Comparison of ENCODE assay signal across 8 cellular contexts in genomic region chr16:89818851-89819403, GRCh38. TPM values are rescaled to one million over a fixed set of nuclear protein-coding genes. Genes with fewer than 3 reads are reported as not detected.
DNase-seq lines count a peak whose midpoint lies in the region; ATAC-seq and TF ChIP-seq lines count a peak whose summit lies in the region.
"Not testable (repeated sequence)": the region's sequence is repeated elsewhere in the genome, so short reads cannot be mapped to it uniquely, and the experiment has no call there.

No MANE protein-coding gene starts in this region.

- peak overlapping the region; percentile 41; the same call in 1 of the 2 replicates for H3K4me2 ChIP-seq in GM23338

- not testable (repeated sequence) for H3K9me2 ChIP-seq in GM23338 (ENCODE audit: insufficient read depth)

- peak overlapping the region; percentile 9 for H3K27ac Mint-ChIP-seq in CD4-positive, alpha-beta T cell
- not testable (repeated sequence) for H3K27ac Mint-ChIP-seq in GM23338; activated CD4-positive, alpha-beta memory T cell treated with anti-CD3 and anti-CD28 coated beads, Interleukin-2, amount 10 ng/mL, durations not matched to agents 7 days and 5 days; brain
- peak overlapping the region; percentile 62 for H3K27ac Mint-ChIP-seq in nephron progenitor cell

- not testable (repeated sequence) for BruUV-seq in Panc1 (replicated peaks; lab: Mats Ljungman, UMichigan)

- ATAC-seq in CD4-positive, alpha-beta T cell (ENCODE audit: poor library complexity); GM23338; Panc1: not testable (repeated sequence)

- not testable (repeated sequence) for TF ChIP-seq POLR2A in thyroid gland (IDR thresholded peaks at IDR 0.05)

- peaks cover 22% of the 10 kb centered on the region for H3K4me1 Mint-ChIP-seq in CD4-positive, alpha-beta T cell (ENCODE audit: low read depth)
- H3K4me1 Mint-ChIP-seq in GM23338 (peaks cover 30% of the 10 kb centered on the region), brain (peaks cover 48% of the 10 kb centered on the region), nephron progenitor cell (peaks cover 53% of the 10 kb centered on the region)
- peaks cover 44% of the 10 kb centered on the region for H3K4me1 Mint-ChIP-seq in activated CD4-positive, alpha-beta memory T cell treated with anti-CD3 and anti-CD28 coated beads, Interleukin-2, amount 10 ng/mL, durations not matched to agents 7 days and 5 days

- CTCF ChIA-PET in CD4-positive, alpha-beta T cell (lab: Charles Lee) = interaction anchor here (0.8 kb wide), 1 partner anchor 91 kb away, joined by 3 read pairs; no protein-coding TSS in a partner anchor
- CTCF ChIA-PET in Panc1 (lab: Charles Lee) = interaction anchor here (1.4 kb wide), 1 partner anchor 42 kb away, joined by 5 read pairs; no protein-coding TSS in a partner anchor
- CTCF ChIA-PET in activated CD4-positive, alpha-beta memory T cell treated with anti-CD3 and anti-CD28 coated beads, Interleukin-2, amount 10 ng/mL, durations not matched to agents 7 days and 5 days (lab: Charles Lee) = interaction anchor here (0.7 kb wide), 1 partner anchor 504 kb away, joined by 3 read pairs; no protein-coding TSS in a partner anchor

- H3K36me3 Mint-ChIP-seq in CD4-positive, alpha-beta T cell (ENCODE audit: low read depth); activated CD4-positive, alpha-beta memory T cell treated with anti-CD3 and anti-CD28 coated beads, Interleukin-2, amount 10 ng/mL, durations not matched to agents 7 days and 5 days (ENCODE audit: low read depth): not testable (repeated sequence)
- H3K36me3 Mint-ChIP-seq in GM23338 (ENCODE audit: low read depth) (peaks cover 34% of the 10 kb centered on the region), brain (peaks cover 12% of the 10 kb centered on the region), nephron progenitor cell (ENCODE audit: low read depth) (peaks cover 35% of the 10 kb centered on the region)

- peaks cover 15% of the 10 kb centered on the region for H3K4me1 ChIP-seq in GM23338 (ENCODE audit: insufficient read depth)
- not testable (repeated sequence) for H3K4me1 ChIP-seq in Panc1 (ENCODE audit: control insufficient read depth, insufficient read depth, low read length)
- peaks cover 25% of the 10 kb centered on the region for H3K4me1 ChIP-seq in left ventricle myocardium inferior
- peaks cover 35 to 46% of the 10 kb centered on the region in 2 donors for H3K4me1 ChIP-seq in thyroid gland

- intact Hi-C loops in CD4-positive, alpha-beta T cell (cut with DNase I, micrococcal nuclease) = loop anchor here in 1 of 2 experiments (5.0 kb wide), 3 partner anchors 53 to 153 kb away; partner anchors contain the start of genes TCF25, VPS9D1 and ZNF276
- intact Hi-C loops in Panc1 (cut with micrococcal nuclease; ENCODE audit: unreplicated experiment) (loop anchor here (5.0 kb wide), 1 partner anchor 43 kb away; no protein-coding TSS in a partner anchor), thyroid gland (cut with DNase I) (loop anchor here (5.0 kb wide), 1 partner anchor 43 kb away; no protein-coding TSS in a partner anchor)
- intact Hi-C loops in left ventricle myocardium inferior (cut with micrococcal nuclease) = not testable (repeated sequence)

- H3K36me3 ChIP-seq in GM23338 (ENCODE audit: insufficient read depth); Panc1 (ENCODE audit: control insufficient read depth, insufficient read depth, low read length); left ventricle myocardium inferior; thyroid gland: not testable (repeated sequence)

- POLR2A ChIA-PET in CD4-positive, alpha-beta T cell (lab: Charles Lee); Panc1 (lab: Charles Lee); activated CD4-positive, alpha-beta memory T cell treated with anti-CD3 and anti-CD28 coated beads, Interleukin-2, amount 10 ng/mL, durations not matched to agents 7 days and 5 days (lab: Charles Lee): not testable (repeated sequence)

- not testable (repeated sequence) for H3K27ac ChIP-seq in CD4-positive, alpha-beta T cell (ENCODE audit: low read depth, low read length); GM23338 (ENCODE audit: low read depth); left ventricle myocardium inferior (replicated peaks)
- H3K27ac ChIP-seq in Panc1 (ENCODE audit: low read length) (peak overlapping the region; percentile 86; the same call in 1 of the 2 replicates), thyroid gland (peak overlapping the region; percentile 10 to 61 (median 50))

- H3K27me3 Mint-ChIP-seq in CD4-positive, alpha-beta T cell; activated CD4-positive, alpha-beta memory T cell treated with anti-CD3 and anti-CD28 coated beads, Interleukin-2, amount 10 ng/mL, durations not matched to agents 7 days and 5 days; brain: not testable (repeated sequence)
- H3K27me3 Mint-ChIP-seq in GM23338 (ENCODE audit: insufficient read depth, low read depth, poor library complexity) (peaks cover 18% of the 10 kb centered on the region), nephron progenitor cell (ENCODE audit: low read depth, poor library complexity) (peaks cover 11% of the 10 kb centered on the region)

- peaks cover 20% of the 10 kb centered on the region for H3K79me2 ChIP-seq in GM23338 (replicated peaks; ENCODE audit: insufficient read depth)

- in situ Hi-C loops in Panc1 (cut with HindIII; ENCODE audit: low pct_unique_long_range_greater_than_20kb, low sequenced_read_pairs) = not testable (repeated sequence)

- H4K20me1 ChIP-seq in GM23338 (replicated peaks; ENCODE audit: insufficient read depth) = not testable (repeated sequence)

- H3K9me3 Mint-ChIP-seq in CD4-positive, alpha-beta T cell; activated CD4-positive, alpha-beta memory T cell treated with anti-CD3 and anti-CD28 coated beads, Interleukin-2, amount 10 ng/mL, durations not matched to agents 7 days and 5 days: not testable (repeated sequence)
- H3K9me3 Mint-ChIP-seq in GM23338 (peaks cover 17% of the 10 kb centered on the region; the same call in 2 of the 3 replicates), brain (peaks cover 0 to 16% (median 7%) of the 10 kb centered on the region in 5 experiments), nephron progenitor cell (peaks cover 29% of the 10 kb centered on the region)

- peaks cover 16% of the 10 kb centered on the region for H3F3A ChIP-seq in GM23338 (replicated peaks; ENCODE audit: low read depth)

- not testable (repeated sequence) for DNase-seq in CD4-positive, alpha-beta T cell; GM23338 (ENCODE audit: low spot score); Panc1 (ENCODE audit: low read depth, low spot score); activated CD4-positive, alpha-beta memory T cell treated with anti-CD3 and anti-CD28 coated beads, Interleukin-2, amount 10 ng/mL, durations not matched to agents 7 days and 5 days; left ventricle myocardium inferior; nephron progenitor cell
- peak; percentile 92 to 95 for DNase-seq in thyroid gland

- not testable (repeated sequence) for H3K9me3 ChIP-seq in CD4-positive, alpha-beta T cell (ENCODE audit: control insufficient read depth, low read length); Panc1 (ENCODE audit: control insufficient read depth, insufficient read depth, low read depth, low read length); left ventricle myocardium inferior (replicated peaks); thyroid gland

- not testable (repeated sequence) for H3K27me3 ChIP-seq in CD4-positive, alpha-beta T cell (ENCODE audit: control insufficient read depth, insufficient read depth, low read length); GM23338 (ENCODE audit: insufficient read depth); Panc1 (ENCODE audit: control insufficient read depth, insufficient read depth, low read length); left ventricle myocardium inferior (ENCODE audit: low read depth); thyroid gland

- not testable (repeated sequence) for H2AFZ ChIP-seq in GM23338

- 34 to 43% methylated on average over 14 of the region's 14 CpGs for WGBS in thyroid gland, 2 donors

- H3K4me3 ChIP-seq in GM23338; thyroid gland (replicated peaks in 1 of 3): not testable (repeated sequence)
- H3K4me3 ChIP-seq in Panc1 (ENCODE audit: low read depth in 2 of 2, low read length in 2 of 2) (peak overlapping the region; percentile 65 to 69), left ventricle myocardium inferior (peak overlapping the region; percentile 17)

- peak overlapping the region; percentile 66 for H3K4me3 Mint-ChIP-seq in CD4-positive, alpha-beta T cell
- peak overlapping the region; percentile 70; the same call in 2 of the 3 replicates for H3K4me3 Mint-ChIP-seq in GM23338
- peak overlapping the region; percentile 21 for H3K4me3 Mint-ChIP-seq in activated CD4-positive, alpha-beta memory T cell treated with anti-CD3 and anti-CD28 coated beads, Interleukin-2, amount 10 ng/mL, durations not matched to agents 7 days and 5 days
- H3K4me3 Mint-ChIP-seq in brain = peak overlapping the region; percentile 25 to 84 (median 50)
- H3K4me3 Mint-ChIP-seq in nephron progenitor cell = peak overlapping the region; percentile 58

- not testable (repeated sequence) for TF ChIP-seq CTCF in CD4-positive, alpha-beta T cell (IDR thresholded peaks at IDR 0.05); GM23338 (conservative IDR thresholded peaks at IDR 0.05; ENCODE audit: low read depth in 2 of 2); Panc1 (IDR thresholded peaks at IDR 0.05); brain (conservative IDR thresholded peaks at IDR 0.05); left ventricle myocardium inferior (IDR thresholded peaks at IDR 0.05; ENCODE audit: borderline replicate concordance); nephron progenitor cell (IDR thresholded peaks at IDR 0.05)
- peak in 4 of 6 experiments; percentile 11 to 34 (median 28) for TF ChIP-seq CTCF in thyroid gland (IDR thresholded peaks at IDR 0.05)

RNA-seq across cellular contexts. Expression of gene FANCA, which starts 2.5 kb away (rescaled TPM):
- 1 to 10 TPM; 4.1 to 5.0 TPM for total RNA-seq in CD4-positive, alpha-beta T cell
- total RNA-seq in GM23338 (2014; rRNA removed; shearing (Covaris generic)) = 75.9 and 89.9 TPM in 2 replicates
- 36.4 and 42.3 TPM in 2 replicates for polyA plus RNA-seq in GM23338 (2016; fragmentation: Nextera tagmentation; extraction: Ambion mirVana)
- total RNA-seq in Panc1 (2021; ENCODE audit: unreplicated experiment) = 56.8 TPM
- 21.1 TPM for polyA plus RNA-seq in Panc1 (2012; ENCODE audit: insufficient read length)
- total RNA-seq in activated CD4-positive, alpha-beta memory T cell treated with anti-CD3 and anti-CD28 coated beads, Interleukin-2, amount 10 ng/mL, durations not matched to agents 7 days and 5 days = 10 to 100 TPM; 82.9 to 94.6 TPM
- polyA plus RNA-seq in brain (ENCODE audit: insufficient read depth, low read depth, low replicate concordance) = 22.1 TPM
- total RNA-seq in left ventricle myocardium inferior = 2.4 TPM
- 10 to 100 TPM in 1 of 4 donors, 1 to 10 TPM in 3; 2.3 to 10.3 (median 3.6) TPM for total RNA-seq in thyroid gland

RNA-seq across cellular contexts. Expression of gene SPIRE2, which starts 9.3 kb away (rescaled TPM):
- total RNA-seq in CD4-positive, alpha-beta T cell = 1 to 10 TPM; 1.1 TPM
- 10.1 and 15.2 TPM in 2 replicates for total RNA-seq in GM23338 (2014; rRNA removed; shearing (Covaris generic))
- polyA plus RNA-seq in GM23338 (2016; fragmentation: Nextera tagmentation; extraction: Ambion mirVana) (5.0 and 6.5 TPM in 2 replicates), brain (ENCODE audit: insufficient read depth, low read depth, low replicate concordance) (14.9 TPM)
- total RNA-seq in Panc1 (2021; ENCODE audit: unreplicated experiment) (21.7 TPM), left ventricle myocardium inferior (1.2 TPM), thyroid gland (10 to 100 TPM in 2 of 4 donors, 1 to 10 TPM in 2; 7.0 to 10.9 (median 9.5) TPM)
- polyA plus RNA-seq in Panc1 (2012; ENCODE audit: insufficient read length) = 24.5 TPM
- 1 to 10 TPM; 1.6 to 1.8 TPM for total RNA-seq in activated CD4-positive, alpha-beta memory T cell treated with anti-CD3 and anti-CD28 coated beads, Interleukin-2, amount 10 ng/mL, durations not matched to agents 7 days and 5 days

RNA-seq across cellular contexts. Expression of gene TCF25, which starts 54.5 kb away (rescaled TPM):
- total RNA-seq in CD4-positive, alpha-beta T cell = 100 to 1,000 TPM; 306 to 307 TPM
- 95.4 and 96.4 TPM in 2 replicates for total RNA-seq in GM23338 (2014; rRNA removed; shearing (Covaris generic))
- 143 and 149 TPM in 2 replicates for polyA plus RNA-seq in GM23338 (2016; fragmentation: Nextera tagmentation; extraction: Ambion mirVana)
- 144 TPM for total RNA-seq in Panc1 (2021; ENCODE audit: unreplicated experiment)
- polyA plus RNA-seq in Panc1 (2012; ENCODE audit: insufficient read length) = 163 TPM
- total RNA-seq in activated CD4-positive, alpha-beta memory T cell treated with anti-CD3 and anti-CD28 coated beads, Interleukin-2, amount 10 ng/mL, durations not matched to agents 7 days and 5 days = 100 to 1,000 TPM; 167 to 192 TPM
- 137 TPM for polyA plus RNA-seq in brain (ENCODE audit: insufficient read depth, low read depth, low replicate concordance)
- total RNA-seq in left ventricle myocardium inferior = 82.6 TPM
- total RNA-seq in thyroid gland = 100 to 1,000 TPM; 144 to 266 (median 201) TPM
